24 cellular contexts compared by ENCODE assay signal in the genomic region with DNA sequence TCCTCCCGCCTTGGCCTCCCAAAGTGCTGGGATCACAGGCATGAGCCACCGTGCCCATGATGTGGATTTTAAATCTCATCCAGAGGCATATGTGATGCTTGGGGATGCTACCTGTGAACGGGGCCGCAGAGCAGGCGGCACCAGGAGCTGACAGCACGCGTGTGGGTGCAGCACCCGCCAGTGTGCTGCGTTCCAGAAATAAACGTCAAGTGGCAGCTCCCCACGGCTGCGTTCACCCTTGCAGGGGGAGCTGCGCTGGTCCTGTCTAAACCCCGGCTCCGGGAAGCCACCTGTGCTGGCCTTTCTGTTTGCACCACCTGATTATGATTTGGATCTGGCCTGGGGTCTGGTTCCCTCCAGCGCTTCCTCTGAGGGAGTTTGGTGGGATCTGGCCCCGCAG.
"Had no signal": no experiment of that assay in that cellular context is flagged by ENCODE, and none has a peak within 500 bp of the region (broad histone marks: within the 10 kb centered on the region; RNA-seq: fewer than 3 reads in every experiment).

No MANE protein-coding gene starts in this region.

- DNase-seq: natural killer cell; pancreas; right cardiac atrium; right lobe of liver; sigmoid colon; small intestine; stimulated activated CD4-positive, alpha-beta T cell treated with anti-CD3 and anti-CD28 coated beads, Interleukin-15, amount 100 ng/mL, for 24 hours; stimulated activated CD4-positive, alpha-beta T cell treated with anti-CD3 and anti-CD28 coated beads, Interleukin-2, amount 100 ng/mL, for 24 hours; stimulated activated CD4-positive, alpha-beta T cell treated with anti-CD3 and anti-CD28 coated beads, Interleukin-2, amount 100 ng/mL, for 48 hours; stimulated activated CD4-positive, alpha-beta T cell treated with anti-CD3 and anti-CD28 coated beads, Interleukin-4, amount 100 ng/mL, for 24 hours; stimulated activated naive B cell treated with anti-CD40 and anti-IgM and Interleukin-4, amounts not matched to agents 10 μg/mL and 1 μg/mL and 100 μg/mL, for 72 hours; stimulated activated naive CD4-positive, alpha-beta T cell treated with Interleukin-2 at 50 U/mL for 16 hours; stomach; thyroid gland; trophoblast cell; upper lobe of left lung had no signal

- H3K27ac ChIP-seq: neural progenitor cell, neutrophil, pancreas, prostate gland, right lobe of liver, sigmoid colon, stomach, thoracic aorta, thyroid gland, tibial nerve, upper lobe of left lung, vagina had no signal

- H3K36me3 ChIP-seq: neural progenitor cell, neutrophil, pancreas, prostate gland, right lobe of liver, sigmoid colon, stomach, thoracic aorta, thyroid gland, tibial nerve, upper lobe of left lung, vagina had no signal

- H3K4me3 ChIP-seq: neural progenitor cell, pancreas, prostate gland, right lobe of liver, sigmoid colon, stomach, thoracic aorta, thyroid gland, tibial nerve, upper lobe of left lung, vagina had no signal

- H3K9me3 ChIP-seq: neutrophil, pancreas, prostate gland, right lobe of liver, sigmoid colon, stomach, thoracic aorta, thyroid gland, tibial nerve, upper lobe of left lung, vagina had no signal

- H3K4me1 ChIP-seq: pancreas, prostate gland, sigmoid colon, stomach, thyroid gland, upper lobe of left lung, vagina had no signal

- ATAC-seq: natural killer cell; pancreas; right cardiac atrium; right lobe of liver; stimulated activated effector memory CD8-positive, alpha-beta T cell treated with anti-CD3 and anti-CD28 coated beads, Interleukin-12 subunit alpha, Interleukin-12 subunit beta, amount 100 ng/mL, for 72 hours; stimulated activated naive B cell treated with anti-CD40 and anti-IgM and Interleukin-4, amounts not matched to agents 10 μg/mL and 1 μg/mL and 100 μg/mL, for 72 hours had no signal

- FAIRE-seq: pancreas, small intestine, urothelium cell line had no signal

- H3K9ac ChIP-seq: neural progenitor cell had no signal
